Comparison of ENCODE assay signal across 15 cellular contexts in genomic region chr3:39920271-39920670, GRCh38.
A peak's percentile ranks its signal among the peaks of the same experiment; 100 is the strongest.
DNase-seq lines count a peak whose midpoint lies in the region; FAIRE-seq lines count a peak whose summit lies in the region.
"Had no signal": no experiment of that assay in that cellular context is flagged by ENCODE, and none has a peak within 500 bp of the region (broad histone marks: within the 10 kb centered on the region; RNA-seq: fewer than 3 reads in every experiment).

No MANE protein-coding gene starts in this region.

- no peak overlapping the region for H3K9ac ChIP-seq in Karpas-422 (ENCODE audit: low read length)
- H3K9ac ChIP-seq: BLaER1 treated with 17β-estradiol and CSF1 and Interleukin-3, amounts not matched to agents 10 nM and 100 nM had no signal

- H3K4me1 ChIP-seq in Karpas-422 (ENCODE audit: low read length), result peaks cover 56% of the 10 kb centered on the region

- FAIRE-seq in endometrium (lab: Jason Lieb, UNC) (peak; percentile 12), islet of Langerhans (lab: Jason Lieb, UNC) (peak; percentile 21)
- FAIRE-seq: GM12892, GM18507 had no signal

- 0 out of 2 replicates have a peak, but pooled peaks cover 3% of the 10 kb centered on the region for H3K36me3 ChIP-seq in Karpas-422 (ENCODE audit: insufficient read depth, low read length)
- H3K36me3 ChIP-seq: BLaER1 treated with 17β-estradiol and CSF1 and Interleukin-3, amounts not matched to agents 10 nM and 100 nM; HAP-1 had no signal

- H3K4me2 ChIP-seq in Karpas-422 (ENCODE audit: low read depth, low read length, poor library complexity, severe bottlenecking), result peak overlapping the region; percentile 45
- H3K4me2 ChIP-seq: BLaER1 treated with 17β-estradiol and CSF1 and Interleukin-3, amounts not matched to agents 10 nM and 100 nM had no signal

- peaks cover 55% of the 10 kb centered on the region for H3K79me2 ChIP-seq in Karpas-422 (ENCODE audit: low read length)

- H2AFZ ChIP-seq in Karpas-422 (ENCODE audit: low read length), result no peak overlapping the region

- no peaks in the 10 kb centered on the region for H3K9me2 ChIP-seq in Karpas-422 (replicated peaks; ENCODE audit: insufficient read depth, low read length)

- peak; percentile 37 for DNase-seq in EL
- DNase-seq in Karpas-422, result peak; percentile 53
- DNase-seq in activated CD8-positive, alpha-beta memory T cell treated with anti-CD3 and anti-CD28 coated beads, Interleukin-2, amount 50 U/mL, for 48 hours, result no peak
- no peak for DNase-seq in NCI-H1694 treated with DMSO at 0.1 percent for 48 hours (lab: John Stamatoyannopoulos, UW)
- no peak for DNase-seq in SW480 (ENCODE audit: low spot score)
- DNase-seq: Calu3; CD8-positive, alpha-beta T cell; DMS79 treated with DMSO at 0.1 percent for 48 hours; GDM1 had no signal

- peaks cover 4% of the 10 kb centered on the region for H3K9me3 ChIP-seq in Karpas-422 (ENCODE audit: low read length)
- H3K9me3 ChIP-seq: HAP-1 had no signal

- no peak overlapping the region for H3K4me3 ChIP-seq in Karpas-422 (ENCODE audit: low read length)
- H3K4me3 ChIP-seq: BLaER1 treated with 17β-estradiol and CSF1 and Interleukin-3, amounts not matched to agents 10 nM and 100 nM; HAP-1 had no signal

- no peaks in the 10 kb centered on the region for H3K27me3 ChIP-seq in Karpas-422 (ENCODE audit: low read length)
- H3K27me3 ChIP-seq: BLaER1 treated with 17β-estradiol and CSF1 and Interleukin-3, amounts not matched to agents 10 nM and 100 nM had no signal

- peak overlapping the region; percentile 72 for H3K27ac ChIP-seq in Karpas-422 (ENCODE audit: low read length)
- H3K27ac ChIP-seq: BLaER1 treated with 17β-estradiol and CSF1 and Interleukin-3, amounts not matched to agents 10 nM and 100 nM had no signal

- no peaks in the 10 kb centered on the region for H4K20me1 ChIP-seq in Karpas-422 (ENCODE audit: insufficient read depth, low read depth, low read length)
- H4K20me1 ChIP-seq: BLaER1 treated with 17β-estradiol and CSF1 and Interleukin-3, amounts not matched to agents 10 nM and 100 nM had no signal

Comparison
In these comparisons a context has a peak if more than half of its experiments do, and no peak if none do; other contexts are left out.
1. DNase-seq: peak in EL (single experiment) and Karpas-422 (single experiment); none in activated CD8-positive, alpha-beta memory T cell treated with anti-CD3 and anti-CD28 coated beads, Interleukin-2, amount 50 U/mL, for 48 hours (single experiment), NCI-H1694 treated with DMSO at 0.1 percent for 48 hours (single experiment) and SW480 (single experiment).